7 cellular contexts compared by ENCODE assay signal in genomic region chr16:29148426-29148760, GRCh38.
DNase-seq lines count a peak whose midpoint lies in the region; TF ChIP-seq lines count a peak whose summit lies in the region.
"Not testable (repeated sequence)": the region's sequence is repeated elsewhere in the genome, so short reads cannot be mapped to it uniquely, and the experiment has no call there.

No MANE protein-coding gene starts in this region.

- intact Hi-C loops in activated CD4-positive, alpha-beta T cell treated with anti-CD3 and anti-CD28 coated beads, Interleukin-2, amount 10 ng/mL, durations not matched to agents 24 days and 14 days (cut with micrococcal nuclease): not testable (repeated sequence)

- peak overlapping the region; percentile 46 for H3K4me3 Mint-ChIP-seq in activated CD4-positive, alpha-beta T cell treated with anti-CD3 and anti-CD28 coated beads, Interleukin-2, amount 10 ng/mL, durations not matched to agents 24 days and 14 days
- peak overlapping the region; percentile 53 for H3K4me3 Mint-ChIP-seq in activated T-cell treated with anti-CD3 and anti-CD28 coated beads, Interleukin-2, amount 50 U/mL, for 24 hours
- not testable (repeated sequence) for H3K4me3 Mint-ChIP-seq in activated naive CD8-positive, alpha-beta T cell treated with anti-CD3 and anti-CD28 coated beads for 36 hours

- not testable (repeated sequence) for H3K27me3 ChIP-seq in HL-60 (ENCODE audit: insufficient read depth, poor library complexity, severe bottlenecking); neutrophil

- TF ChIP-seq CTCF in HL-60 (IDR thresholded peaks at IDR 0.05; ENCODE audit: insufficient read depth, low read length); neutrophil (IDR thresholded peaks at IDR 0.05): not testable (repeated sequence)

- not testable (repeated sequence) for H3K36me3 ChIP-seq in neutrophil

- H3K36me3 Mint-ChIP-seq in activated CD4-positive, alpha-beta T cell treated with anti-CD3 and anti-CD28 coated beads, Interleukin-2, amount 10 ng/mL, durations not matched to agents 24 days and 14 days (ENCODE audit: low read depth): not testable (repeated sequence)
- peaks cover 57% of the 10 kb centered on the region for H3K36me3 Mint-ChIP-seq in activated T-cell treated with anti-CD3 and anti-CD28 coated beads, Interleukin-2, amount 50 U/mL, for 24 hours (ENCODE audit: low read depth)
- H3K36me3 Mint-ChIP-seq in activated naive CD8-positive, alpha-beta T cell treated with anti-CD3 and anti-CD28 coated beads for 36 hours: peaks cover 23% of the 10 kb centered on the region

- peaks cover 36 to 44% of the 10 kb centered on the region in 2 experiments for H3K4me1 ChIP-seq in neutrophil (ENCODE audit: control insufficient read depth in 1 of 2, insufficient read depth in 1 of 2, low read depth in 1 of 2, low read length in 1 of 2)

- H3K27ac ChIP-seq in HL-60 (replicated peaks) (peak overlapping the region; percentile 54), neutrophil (peak overlapping the region; percentile 95)

- not testable (repeated sequence) for H3K9me3 Mint-ChIP-seq in activated CD4-positive, alpha-beta T cell treated with anti-CD3 and anti-CD28 coated beads, Interleukin-2, amount 10 ng/mL, durations not matched to agents 24 days and 14 days; activated T-cell treated with anti-CD3 and anti-CD28 coated beads, Interleukin-2, amount 50 U/mL, for 24 hours; activated naive CD8-positive, alpha-beta T cell treated with anti-CD3 and anti-CD28 coated beads for 36 hours

- not testable (repeated sequence) for H3K4me3 ChIP-seq in HL-60 (replicated peaks; ENCODE audit: insufficient read depth, low read length)
- peak overlapping the region; percentile 50 to 53 for H3K4me3 ChIP-seq in neutrophil (ENCODE audit: low read depth in 1 of 2, low read length in 1 of 2)

- peak in 1 of 2 experiments; percentile 8 for DNase-seq in HL-60 (ENCODE audit: low read depth in 1 of 2, low spot score in 1 of 2)
- not testable (repeated sequence) for DNase-seq in activated CD4-positive, alpha-beta T cell treated with anti-CD3 and anti-CD28 coated beads, Interleukin-2, amount 10 ng/mL, durations not matched to agents 24 days and 14 days
- peak; percentile 59 for DNase-seq in activated T-cell treated with anti-CD3 and anti-CD28 coated beads, Interleukin-2, amount 50 U/mL, for 24 hours
- DNase-seq in activated naive CD8-positive, alpha-beta T cell treated with anti-CD3 and anti-CD28 coated beads for 36 hours: peak; percentile 20
- peak; percentile 5 for DNase-seq in iris pigment epithelial cell (ENCODE audit: low read depth)
- DNase-seq in stimulated activated CD4-positive, alpha-beta T cell treated with anti-CD3 and anti-CD28 coated beads, TNF-alpha, amount 100 ng/mL, for 48 hours (ENCODE audit: low read depth in 3 of 3): peak in 2 of 3 donors; percentile 17 to 32

- H3K4me1 Mint-ChIP-seq in activated CD4-positive, alpha-beta T cell treated with anti-CD3 and anti-CD28 coated beads, Interleukin-2, amount 10 ng/mL, durations not matched to agents 24 days and 14 days: peaks cover 27% of the 10 kb centered on the region
- H3K4me1 Mint-ChIP-seq in activated T-cell treated with anti-CD3 and anti-CD28 coated beads, Interleukin-2, amount 50 U/mL, for 24 hours (ENCODE audit: low read depth): peaks cover 69% of the 10 kb centered on the region
- peaks cover 48% of the 10 kb centered on the region for H3K4me1 Mint-ChIP-seq in activated naive CD8-positive, alpha-beta T cell treated with anti-CD3 and anti-CD28 coated beads for 36 hours

- not testable (repeated sequence) for H3K27me3 Mint-ChIP-seq in activated CD4-positive, alpha-beta T cell treated with anti-CD3 and anti-CD28 coated beads, Interleukin-2, amount 10 ng/mL, durations not matched to agents 24 days and 14 days; activated T-cell treated with anti-CD3 and anti-CD28 coated beads, Interleukin-2, amount 50 U/mL, for 24 hours; activated naive CD8-positive, alpha-beta T cell treated with anti-CD3 and anti-CD28 coated beads for 36 hours

- peak overlapping the region; percentile 86 for H3K27ac Mint-ChIP-seq in activated CD4-positive, alpha-beta T cell treated with anti-CD3 and anti-CD28 coated beads, Interleukin-2, amount 10 ng/mL, durations not matched to agents 24 days and 14 days
- peak overlapping the region; percentile 88 for H3K27ac Mint-ChIP-seq in activated T-cell treated with anti-CD3 and anti-CD28 coated beads, Interleukin-2, amount 50 U/mL, for 24 hours
- H3K27ac Mint-ChIP-seq in activated naive CD8-positive, alpha-beta T cell treated with anti-CD3 and anti-CD28 coated beads for 36 hours: peak overlapping the region; percentile 71

- not testable (repeated sequence) for H3K9me3 ChIP-seq in neutrophil
